In the genomic region with DNA sequence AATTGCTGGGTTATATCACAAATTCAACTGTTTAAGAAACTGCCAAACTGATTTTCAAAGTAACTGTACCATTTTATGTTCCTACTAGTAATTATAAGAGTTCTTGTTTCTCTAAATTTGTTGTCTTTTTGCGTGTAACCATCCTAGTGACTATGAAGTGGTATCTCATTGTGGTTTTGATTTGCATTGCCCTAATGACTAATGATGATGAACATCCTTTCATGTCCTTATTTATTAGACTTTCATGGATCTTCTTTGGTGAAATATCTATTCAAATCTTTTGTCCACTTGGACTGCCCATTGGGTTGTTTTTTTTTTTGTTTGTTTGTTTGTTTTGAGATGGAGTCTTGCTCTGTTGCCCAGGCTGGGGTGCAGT, we compare ENCODE assay signal across 14 cellular contexts. TPM values are rescaled to one million over a fixed set of nuclear protein-coding genes. Genes with fewer than 3 reads are reported as not detected.
DNase-seq lines count a peak whose midpoint lies in the region; ATAC-seq and TF ChIP-seq lines count a peak whose summit lies in the region.
"Had no signal": no experiment of that assay in that cellular context is flagged by ENCODE, and none has a peak within 500 bp of the region (broad histone marks: within the 10 kb centered on the region; RNA-seq: fewer than 3 reads in every experiment).

No MANE protein-coding gene starts in this region.

- dilution Hi-C loops in mammary epithelial cell (cut with HindIII; ENCODE audit: low sequenced_read_pairs): no loop called here

- CTCF ChIA-PET in activated CD8-positive, alpha-beta memory T cell treated with anti-CD3 and anti-CD28 coated beads, Interleukin-2, amount 10 ng/mL, durations not matched to agents 7 days and 5 days (lab: Charles Lee): no interaction called here
- CTCF ChIA-PET in PC-3 (lab: Charles Lee): no interaction called here
- CTCF ChIA-PET in mammary epithelial cell (lab: Charles Lee; ENCODE audit: low non-redundant PET): no interaction called here

- no peak for ATAC-seq in activated CD8-positive, alpha-beta memory T cell treated with anti-CD3 and anti-CD28 coated beads, Interleukin-2, amount 10 ng/mL, durations not matched to agents 7 days and 5 days
- no peak for ATAC-seq in PC-3
- ATAC-seq in HG03196 (IDR thresholded peaks at IDR 0.05; ENCODE audit: unreplicated experiment): no peak

- H3K36me3 Mint-ChIP-seq in activated CD8-positive, alpha-beta memory T cell treated with anti-CD3 and anti-CD28 coated beads, Interleukin-2, amount 10 ng/mL, durations not matched to agents 7 days and 5 days: peaks cover 26% of the 10 kb centered on the region

- H3K27ac ChIP-seq in PC-3 (ENCODE audit: low read length): peak overlapping the region; percentile 97
- H3K27ac ChIP-seq in mammary epithelial cell (ENCODE audit: insufficient read depth, low read depth, low read length): peak overlapping the region; percentile 99
- H3K27ac ChIP-seq: KMS-11 had no signal

- H3K4me3 ChIP-seq in PC-3 (ENCODE audit: low read length): peak overlapping the region; percentile 94
- peak overlapping the region in 2 of 3 experiments; percentile 14 to 33 for H3K4me3 ChIP-seq in mammary epithelial cell (replicated peaks in 1 of 3; ENCODE audit: insufficient read depth in 1 of 3, low read depth in 2 of 3, low read length in 3 of 3)
- H3K4me3 ChIP-seq in skeletal muscle cell (ENCODE audit: low read depth, low read length): peak overlapping the region; percentile 21

- 0% methylated on average over 1 of the region's 1 CpG for WGBS in mammary epithelial cell (ENCODE audit: low coverage, missing lambda C conversion rate)

- H3K79me2 ChIP-seq in PC-3 (ENCODE audit: low read length) (peaks cover 86% of the 10 kb centered on the region), mammary epithelial cell (ENCODE audit: insufficient read depth, low read length) (peaks cover 84% of the 10 kb centered on the region)

- H3K9ac ChIP-seq in PC-3 (ENCODE audit: low read length) (peak overlapping the region; percentile 47), mammary epithelial cell (ENCODE audit: insufficient read depth, low read length) (peak overlapping the region; percentile 77)
- H3K9ac ChIP-seq: KMS-11 had no signal

- H3K4me1 ChIP-seq in PC-3 (ENCODE audit: insufficient read depth, low read length): peaks cover 58% of the 10 kb centered on the region
- peaks cover 45% of the 10 kb centered on the region for H3K4me1 ChIP-seq in mammary epithelial cell (ENCODE audit: insufficient read depth, low read length)

- H3F3A ChIP-seq in PC-3 (ENCODE audit: low read length, unreplicated experiment): peaks cover 3% of the 10 kb centered on the region

- BruUV-seq in PC-3 (replicated peaks; lab: Mats Ljungman, UMichigan) (no TSS peak), mammary epithelial cell (replicated peaks; lab: Mats Ljungman, UMichigan) (no TSS peak)

- H4K20me1 ChIP-seq in PC-3 (ENCODE audit: low read length) (peaks cover 62% of the 10 kb centered on the region), mammary epithelial cell (ENCODE audit: insufficient read depth, low read length) (no peaks in the 10 kb centered on the region)

- H3K27ac Mint-ChIP-seq in activated CD8-positive, alpha-beta memory T cell treated with anti-CD3 and anti-CD28 coated beads, Interleukin-2, amount 10 ng/mL, durations not matched to agents 7 days and 5 days: peak overlapping the region; percentile 35
- H3K27ac Mint-ChIP-seq: nephron had no signal

- H3K27me3 Mint-ChIP-seq in activated CD8-positive, alpha-beta memory T cell treated with anti-CD3 and anti-CD28 coated beads, Interleukin-2, amount 10 ng/mL, durations not matched to agents 7 days and 5 days: no peaks in the 10 kb centered on the region

- POLR2A ChIA-PET in PC-3 (lab: Charles Lee; ENCODE audit: unreplicated experiment): no interaction called here

- no peak overlapping the region for H2AFZ ChIP-seq in PC-3 (ENCODE audit: low read length)
- no peak overlapping the region for H2AFZ ChIP-seq in mammary epithelial cell (ENCODE audit: low read depth, low read length)

- peaks cover 72% of the 10 kb centered on the region for H3K4me1 Mint-ChIP-seq in activated CD8-positive, alpha-beta memory T cell treated with anti-CD3 and anti-CD28 coated beads, Interleukin-2, amount 10 ng/mL, durations not matched to agents 7 days and 5 days

- H3K9me2 ChIP-seq in PC-3 (replicated peaks; ENCODE audit: low read length): no peaks in the 10 kb centered on the region

- intact Hi-C loops in PC-3 (cut with micrococcal nuclease) (no loop called here), mammary epithelial cell (cut with micrococcal nuclease) (loop anchor here (2.0 to 5.0 kb wide), 2 partner anchors 16 to 58 kb away; no protein-coding TSS in a partner anchor)

- no peaks in the 10 kb centered on the region for H3K9me3 ChIP-seq in PC-3 (ENCODE audit: low read length)
- no peaks in the 10 kb centered on the region for H3K9me3 ChIP-seq in mammary epithelial cell (replicated peaks; ENCODE audit: insufficient read depth, low read length)

- TF ChIP-seq CTCF in PC-3 (conservative IDR thresholded peaks at IDR 0.05; ENCODE audit: low read depth, low read length): no peak
- no peak for TF ChIP-seq CTCF in mammary epithelial cell (conservative IDR thresholded peaks at IDR 0.05 in 1 of 2, IDR thresholded peaks at IDR 0.05 in 1 of 2; ENCODE audit: extremely low read depth in 1 of 2, insufficient read depth in 1 of 2, low read depth in 1 of 2, low read length in 2 of 2)

- H3K27me3 ChIP-seq in PC-3 (ENCODE audit: low read length): no peaks in the 10 kb centered on the region
- no peaks in the 10 kb centered on the region for H3K27me3 ChIP-seq in mammary epithelial cell (ENCODE audit: insufficient read depth, low read length)

- in situ Hi-C loops in mammary epithelial cell (cut with MboI; ENCODE audit: low sequenced_read_pairs in 2 of 2): no loop called here
- in situ Hi-C loops in G401 (cut with HindIII; ENCODE audit: low sequenced_read_pairs): no loop called here

- H3K4me2 ChIP-seq in PC-3 (ENCODE audit: low read length) (peak overlapping the region; percentile 93), mammary epithelial cell (ENCODE audit: insufficient read depth, low read depth, low read length) (peak overlapping the region; percentile 78)
- H3K4me2 ChIP-seq: KMS-11 had no signal

- H3K36me3 ChIP-seq in PC-3 (ENCODE audit: low read depth, low read length) (no peaks in the 10 kb centered on the region), mammary epithelial cell (ENCODE audit: insufficient read depth, low read length) (no peaks in the 10 kb centered on the region)

- no peak for DNase-seq in activated CD8-positive, alpha-beta memory T cell treated with anti-CD3 and anti-CD28 coated beads, Interleukin-2, amount 10 ng/mL, durations not matched to agents 7 days and 5 days
- DNase-seq in activated CD8-positive, alpha-beta memory T cell treated with anti-CD3 and anti-CD28 coated beads, Interleukin-2, amount 50 U/mL, for 4 hours: no peak
- DNase-seq in PC-3: peak; percentile 69
- peak; percentile 68 for DNase-seq in mammary epithelial cell
- DNase-seq in skeletal muscle cell (ENCODE audit: low read depth): no peak
- no peak for DNase-seq in G401 (ENCODE audit: low spot score)
- no peak for DNase-seq in NCI-H446 (lab: John Stamatoyannopoulos, UW)
- DNase-seq: ACHN; central memory CD4-positive, alpha-beta T cell; OCI-M1; T1000 had no signal

- H3K9me3 Mint-ChIP-seq in activated CD8-positive, alpha-beta memory T cell treated with anti-CD3 and anti-CD28 coated beads, Interleukin-2, amount 10 ng/mL, durations not matched to agents 7 days and 5 days (ENCODE audit: low read depth): no peaks in the 10 kb centered on the region
- H3K9me3 Mint-ChIP-seq: nephron had no signal

- H3K4me3 Mint-ChIP-seq in activated CD8-positive, alpha-beta memory T cell treated with anti-CD3 and anti-CD28 coated beads, Interleukin-2, amount 10 ng/mL, durations not matched to agents 7 days and 5 days: no peak overlapping the region

RNA-seq across cellular contexts. Expression of gene OXSR1, which starts 3.6 kb away (rescaled TPM):
- 10 to 100 TPM; 47.8 to 56.3 TPM for total RNA-seq in activated CD8-positive, alpha-beta memory T cell treated with anti-CD3 and anti-CD28 coated beads, Interleukin-2, amount 10 ng/mL, durations not matched to agents 7 days and 5 days
- total RNA-seq in PC-3 (2014; rRNA removed) (42.2 and 47.7 TPM in 2 replicates), mammary epithelial cell (10 to 100 TPM; 48.3 to 70.6 TPM)
- polyA plus RNA-seq in mammary epithelial cell: 36.4 TPM
- 31.9 TPM for polyA minus RNA-seq in mammary epithelial cell
- 24.5 and 28.9 TPM in 2 replicates for total RNA-seq in G401 (2014; rRNA removed; shearing (Covaris generic))

RNA-seq across cellular contexts. Expression of gene MYD88, which starts 30.5 kb away (rescaled TPM):
- total RNA-seq in activated CD8-positive, alpha-beta memory T cell treated with anti-CD3 and anti-CD28 coated beads, Interleukin-2, amount 10 ng/mL, durations not matched to agents 7 days and 5 days: 10 to 100 TPM; 69.3 to 70.3 TPM
- total RNA-seq in PC-3 (2014; rRNA removed) (17.7 and 19.1 TPM in 2 replicates), mammary epithelial cell (10 to 100 TPM; 10.2 to 25.6 TPM)
- polyA plus RNA-seq in mammary epithelial cell: 20.4 TPM
- 99.2 TPM for polyA minus RNA-seq in mammary epithelial cell
- total RNA-seq in G401 (2014; rRNA removed; shearing (Covaris generic)): 0.06 TPM in 1 of 2 replicates, not detected in the other

RNA-seq across cellular contexts. Expression of gene ACAA1, which starts 32.0 kb away (rescaled TPM):
- 10 to 100 TPM; 91.3 to 91.7 TPM for total RNA-seq in activated CD8-positive, alpha-beta memory T cell treated with anti-CD3 and anti-CD28 coated beads, Interleukin-2, amount 10 ng/mL, durations not matched to agents 7 days and 5 days
- total RNA-seq in PC-3 (2014; rRNA removed) (76.4 and 94.5 TPM in 2 replicates), mammary epithelial cell (10 to 100 TPM; 24.8 to 62.4 TPM)
- polyA plus RNA-seq in mammary epithelial cell: 76.5 TPM
- polyA minus RNA-seq in mammary epithelial cell: 36.4 TPM
- total RNA-seq in G401 (2014; rRNA removed; shearing (Covaris generic)): 52.7 and 58.6 TPM in 2 replicates

Comparison
In these comparisons a context has a peak if more than half of its experiments do, and no peak if none do; other contexts are left out.
1. DNase-seq: peak in PC-3 (single experiment) and mammary epithelial cell (single experiment); none in activated CD8-positive, alpha-beta memory T cell treated with anti-CD3 and anti-CD28 coated beads, Interleukin-2, amount 10 ng/mL, durations not matched to agents 7 days and 5 days (single experiment), activated CD8-positive, alpha-beta memory T cell treated with anti-CD3 and anti-CD28 coated beads, Interleukin-2, amount 50 U/mL, for 4 hours (single experiment), skeletal muscle cell (single experiment), G401 (single experiment) and NCI-H446 (0 of 2).
2. H3K4me3 ChIP-seq: peak in every context shown above with its lines; median percentile 94 in PC-3; 24 in mammary epithelial cell; 21 in skeletal muscle cell.
3. RNA of gene MYD88, which starts 30.5 kb away (total RNA-seq): 69.3 to 70.3 TPM in activated CD8-positive, alpha-beta memory T cell treated with anti-CD3 and anti-CD28 coated beads, Interleukin-2, amount 10 ng/mL, durations not matched to agents 7 days and 5 days, 10.2 to 25.6 TPM in mammary epithelial cell and 17.7 to 19.1 TPM in PC-3; 0.06 TPM in G401; every median in the first group is over 10 times any median in the second.